In the genomic region with DNA sequence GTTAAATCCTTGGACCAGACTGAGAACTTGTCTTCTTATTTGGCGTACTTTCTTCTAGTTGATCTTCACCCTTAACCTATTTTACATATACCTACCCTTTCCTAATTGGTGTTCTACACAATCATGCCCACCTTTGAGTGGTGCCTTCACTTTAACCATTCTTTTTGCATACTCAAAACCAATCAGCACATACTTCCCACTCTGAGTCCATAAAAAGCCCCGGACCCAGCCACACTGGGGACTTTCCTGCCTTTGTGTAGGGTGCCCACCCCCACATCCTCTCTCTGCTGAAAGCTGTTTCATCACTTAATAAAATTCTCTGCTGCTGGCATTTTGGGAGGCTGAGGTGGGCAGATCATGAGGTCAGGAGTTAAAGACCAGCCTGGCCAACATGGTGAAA, we compare ENCODE assay signal across 1 cellular context.
TF ChIP-seq lines count a peak whose summit lies in the region.

No MANE protein-coding gene starts in this region.

TF ChIP-seq in HepG2, 621 proteins besides CTCF, POLR2A, EP300 and RAD21 (continued from another document):
- TF ChIP-seq ZNF652 (CRISPR knock-in tag; IDR thresholded peaks at IDR 0.05; ENCODE audit: borderline replicate concordance, low read depth) (no peak), KAT2B (IDR thresholded peaks at IDR 0.05; ENCODE audit: borderline replicate concordance, low read depth, low read length) (no peak), ZNF44 (CRISPR knock-in tag; IDR thresholded peaks at IDR 0.05) (no peak)
- TF ChIP-seq, protein P1, sequence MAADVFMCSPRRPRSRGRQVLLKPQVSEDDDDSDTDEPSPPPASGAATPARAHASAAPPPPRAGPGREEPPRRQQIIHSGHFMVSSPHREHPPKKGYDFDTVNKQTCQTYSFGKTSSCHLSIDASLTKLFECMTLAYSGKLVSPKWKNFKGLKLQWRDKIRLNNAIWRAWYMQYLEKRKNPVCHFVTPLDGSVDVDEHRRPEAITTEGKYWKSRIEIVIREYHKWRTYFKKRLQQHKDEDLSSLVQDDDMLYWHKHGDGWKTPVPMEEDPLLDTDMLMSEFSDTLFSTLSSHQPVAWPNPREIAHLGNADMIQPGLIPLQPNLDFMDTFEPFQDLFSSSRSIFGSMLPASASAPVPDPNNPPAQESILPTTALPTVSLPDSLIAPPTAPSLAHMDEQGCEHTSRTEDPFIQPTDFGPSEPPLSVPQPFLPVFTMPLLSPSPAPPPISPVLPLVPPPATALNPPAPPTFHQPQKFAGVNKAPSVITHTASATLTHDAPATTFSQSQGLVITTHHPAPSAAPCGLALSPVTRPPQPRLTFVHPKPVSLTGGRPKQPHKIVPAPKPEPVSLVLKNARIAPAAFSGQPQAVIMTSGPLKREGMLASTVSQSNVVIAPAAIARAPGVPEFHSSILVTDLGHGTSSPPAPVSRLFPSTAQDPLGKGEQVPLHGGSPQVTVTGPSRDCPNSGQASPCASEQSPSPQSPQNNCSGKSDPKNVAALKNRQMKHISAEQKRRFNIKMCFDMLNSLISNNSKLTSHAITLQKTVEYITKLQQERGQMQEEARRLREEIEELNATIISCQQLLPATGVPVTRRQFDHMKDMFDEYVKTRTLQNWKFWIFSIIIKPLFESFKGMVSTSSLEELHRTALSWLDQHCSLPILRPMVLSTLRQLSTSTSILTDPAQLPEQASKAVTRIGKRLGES (CRISPR knock-in tag; IDR thresholded peaks at IDR 0.05; ENCODE audit: borderline replicate concordance) = no peak
